25 cellular contexts compared by ENCODE assay signal in the genomic region with DNA sequence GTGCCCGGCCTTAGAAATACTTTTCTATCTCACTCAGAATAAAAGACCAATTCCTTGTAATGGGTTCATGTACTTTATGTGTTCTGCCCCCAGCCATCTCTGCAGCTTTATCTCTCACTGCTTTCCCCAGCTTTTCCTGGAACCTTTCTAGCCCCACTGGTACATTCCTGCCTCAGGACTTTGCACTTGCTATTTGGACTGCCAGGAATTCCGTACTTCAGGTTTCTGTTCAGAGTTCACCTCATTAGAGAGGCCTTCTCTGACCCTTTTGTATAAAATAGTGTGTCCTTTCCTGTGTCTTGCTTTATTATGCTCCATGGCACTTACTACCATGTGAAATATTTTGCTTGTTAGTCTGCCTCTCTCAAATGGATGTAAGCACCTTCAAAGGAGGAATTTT.
DNase-seq lines count a peak whose midpoint lies in the region; ATAC-seq, FAIRE-seq and TF ChIP-seq lines count a peak whose summit lies in the region.
"Had no signal": no experiment of that assay in that cellular context is flagged by ENCODE, and none has a peak within 500 bp of the region (broad histone marks: within the 10 kb centered on the region; RNA-seq: fewer than 3 reads in every experiment).

No MANE protein-coding gene starts in this region.

- H3K4me3 ChIP-seq in cardiac muscle cell (no peak overlapping the region), trophoblast cell (ENCODE audit: low read depth, low read length) (no peak overlapping the region)
- H3K4me3 ChIP-seq: BLaER1 had no signal

- H3K4ac ChIP-seq in trophoblast cell (ENCODE audit: low read depth, low read length), result no peak overlapping the region

- H3K14ac ChIP-seq in trophoblast cell (ENCODE audit: low read length), result no peak overlapping the region

- no peak overlapping the region for H3K23ac ChIP-seq in trophoblast cell (ENCODE audit: low read length)

- intact Hi-C loops in left cardiac atrium (cut with DNase I) (no loop called here), left colon (cut with DNase I, micrococcal nuclease) (no loop called here)

- no peak overlapping the region for H4K91ac ChIP-seq in trophoblast cell (ENCODE audit: low read depth, low read length)

- FAIRE-seq in D721Med (lab: Jason Lieb, UNC), result no peak
- FAIRE-seq: GM12891 had no signal

- H3K9me3 ChIP-seq in cardiac muscle cell (ENCODE audit: low read depth) (no peaks in the 10 kb centered on the region), trophoblast cell (ENCODE audit: insufficient read depth, low read depth, low read length) (no peaks in the 10 kb centered on the region)
- H3K9me3 ChIP-seq: BLaER1 had no signal

- H3K4me1 ChIP-seq in cardiac muscle cell (ENCODE audit: low read depth) (peaks cover 28% of the 10 kb centered on the region), trophoblast cell (ENCODE audit: control insufficient read depth in 1 of 2, insufficient read depth in 2 of 2, low read length in 2 of 2) (peaks cover 2 to 3% of the 10 kb centered on the region in 2 experiments)

- H3K36me3 ChIP-seq in cardiac muscle cell, result no peaks in the 10 kb centered on the region
- no peaks in the 10 kb centered on the region for H3K36me3 ChIP-seq in trophoblast cell (ENCODE audit: control insufficient read depth in 1 of 2, insufficient read depth in 2 of 2, low read length in 2 of 2)
- H3K36me3 ChIP-seq: BLaER1 had no signal

- H3K27me3 ChIP-seq in cardiac muscle cell (no peaks in the 10 kb centered on the region), trophoblast cell (ENCODE audit: insufficient read depth, low read length) (no peaks in the 10 kb centered on the region)
- H3K27me3 ChIP-seq: BLaER1 had no signal

- H3K79me1 ChIP-seq in trophoblast cell (ENCODE audit: low read length), result no peaks in the 10 kb centered on the region

- no peak overlapping the region for H2AFZ ChIP-seq in trophoblast cell (ENCODE audit: insufficient read depth, low read length, poor library complexity)

- H2AK5ac ChIP-seq in trophoblast cell (ENCODE audit: low read length), result no peak overlapping the region

- H3K79me2 ChIP-seq in trophoblast cell (ENCODE audit: control insufficient read depth, insufficient read depth, low read length, poor library complexity), result no peaks in the 10 kb centered on the region

- no peak overlapping the region for H4K12ac ChIP-seq in trophoblast cell (ENCODE audit: low read depth, low read length)

- H3K4me2 ChIP-seq in trophoblast cell (ENCODE audit: low read length), result no peak overlapping the region
- H3K4me2 ChIP-seq: BLaER1 had no signal

- H3K18ac ChIP-seq in trophoblast cell (ENCODE audit: low read length), result no peak overlapping the region

- ATAC-seq in left cardiac atrium (no peak), left colon (peak; percentile 92), HG02973 (IDR thresholded peaks at IDR 0.05; ENCODE audit: unreplicated experiment) (no peak)

- no peak overlapping the region for H2BK5ac ChIP-seq in trophoblast cell (ENCODE audit: low read depth, low read length, poor library complexity)

- no peak for TF ChIP-seq CTCF in cardiac muscle cell (IDR thresholded peaks at IDR 0.05; ENCODE audit: low read depth, low read length)
- TF ChIP-seq CTCF in D721Med (IDR thresholded peaks at IDR 0.05; ENCODE audit: insufficient read depth, missing control alignments), result no peak

- H2BK120ac ChIP-seq in trophoblast cell (ENCODE audit: insufficient read depth, low read length, poor library complexity), result no peak overlapping the region

- no peak overlapping the region for H3K9ac ChIP-seq in trophoblast cell (ENCODE audit: low read length)
- H3K9ac ChIP-seq: BLaER1 had no signal

- WGBS in trophoblast cell (ENCODE audit: extremely low coverage, insufficient coverage, insufficient read length), result no CpG with 5 or more reads among the region's 2 CpGs

- peak overlapping the region; percentile 67 for H3K27ac ChIP-seq in cardiac muscle cell
- no peak overlapping the region for H3K27ac ChIP-seq in trophoblast cell (ENCODE audit: low read depth, low read length)
- H3K27ac ChIP-seq: 22Rv1, BLaER1, RWPE1 had no signal

- no peak overlapping the region for H4K8ac ChIP-seq in trophoblast cell (ENCODE audit: low read depth, low read length)

- no peak overlapping the region for H2BK12ac ChIP-seq in trophoblast cell (ENCODE audit: low read length)

- DNase-seq in cardiac muscle cell (ENCODE audit: low read depth in 1 of 2, low spot score in 1 of 2) (no peak), left cardiac atrium (no peak), HuH-7.5 (ENCODE audit: low spot score) (peak; percentile 29), left colon (no peak), trophoblast cell (peak; percentile 53 to 70), D721Med (ENCODE audit: insufficient read length, low spot score) (no peak), NCI-H446 (lab: John Stamatoyannopoulos, UW) (no peak)
- DNase-seq: ACHN; CD4-positive, alpha-beta T cell; COR-L47; DND-41; H7; KG1; NCI-H1092 treated with DMSO at 0.1 percent for 48 hours; NCI-H1436 treated with DMSO at 0.1 percent for 48 hours; NCI-H1930; NCI-H226; NCI-H524; NCI-H774; NK-92 treated with Interleukin-12 subunit alpha and Interleukin-12 subunit beta, amount 100 ng/mL, for 24 hours had no signal

Comparison
In these comparisons a context has a peak if more than half of its experiments do, and no peak if none do; other contexts are left out.
1. DNase-seq: peak in HuH-7.5 (single experiment) and trophoblast cell (2 of 2); none in cardiac muscle cell (0 of 2), left cardiac atrium (single experiment), left colon (0 of 2), D721Med (single experiment) and NCI-H446 (0 of 2).